In genomic region chr14:102661614-102662013, GRCh38 we compare ENCODE assay signal across 8 cellular contexts.
DNase-seq lines count a peak whose midpoint lies in the region; ATAC-seq and TF ChIP-seq lines count a peak whose summit lies in the region.
"Had no signal": no experiment of that assay in that cellular context is flagged by ENCODE, and none has a peak within 500 bp of the region (broad histone marks: within the 10 kb centered on the region; RNA-seq: fewer than 3 reads in every experiment).

No MANE protein-coding gene starts in this region.

- ATAC-seq in GM23338, result no peak
- peak; percentile 24 for ATAC-seq in mucosa of descending colon
- ATAC-seq: A549 had no signal

- TF ChIP-seq POLR2A in testis (IDR thresholded peaks at IDR 0.05) (no peak), uterus (IDR thresholded peaks at IDR 0.05) (no peak)

- no peaks in the 10 kb centered on the region for H3K9me2 ChIP-seq in GM23338 (ENCODE audit: insufficient read depth)

- no peak overlapping the region for H3K4me2 ChIP-seq in GM23338
- H3K4me2 ChIP-seq: A549 had no signal

- peak overlapping the region; percentile 81 for H3K27ac ChIP-seq in GM23338 (ENCODE audit: low read depth)
- peak overlapping the region; percentile 79 for H3K27ac ChIP-seq in HL-60 (replicated peaks)
- no peak overlapping the region for H3K27ac ChIP-seq in testis
- H3K27ac ChIP-seq in uterus, result no peak overlapping the region
- H3K27ac ChIP-seq: A549 had no signal

- WGBS in testis, 2 donors, result 86 to 92% methylated on average over 4 of the region's 4 CpGs

- no peak overlapping the region for H3K27ac Mint-ChIP-seq in GM23338

- TF ChIP-seq CTCF in GM23338 (conservative IDR thresholded peaks at IDR 0.05; ENCODE audit: low read depth in 2 of 2), result no peak
- no peak for TF ChIP-seq CTCF in HL-60 (IDR thresholded peaks at IDR 0.05; ENCODE audit: insufficient read depth, low read length)
- no peak for TF ChIP-seq CTCF in mucosa of descending colon (IDR thresholded peaks at IDR 0.05)
- TF ChIP-seq CTCF in testis (IDR thresholded peaks at IDR 0.05), result no peak
- TF ChIP-seq CTCF in uterus (IDR thresholded peaks at IDR 0.05), result no peak

- no peaks in the 10 kb centered on the region for H3K9me3 ChIP-seq in mucosa of descending colon
- no peaks in the 10 kb centered on the region for H3K9me3 ChIP-seq in testis
- no peaks in the 10 kb centered on the region for H3K9me3 ChIP-seq in uterus
- H3K9me3 ChIP-seq: A549 had no signal

- no peak for DNase-seq in GM23338 (ENCODE audit: low spot score)
- DNase-seq in HL-60 (ENCODE audit: low read depth in 1 of 2, low spot score in 1 of 2), result no peak
- DNase-seq in mucosa of descending colon, result no peak
- no peak for DNase-seq in activated CD4-positive, alpha-beta T cell treated with anti-CD3 and anti-CD28 coated beads for 1 hour
- no peak for DNase-seq in testis
- no peak for DNase-seq in uterus
- DNase-seq: CD8-positive, alpha-beta memory T cell had no signal

- no peak overlapping the region for H2AFZ ChIP-seq in GM23338

- H3F3A ChIP-seq in GM23338 (replicated peaks; ENCODE audit: low read depth), result no peaks in the 10 kb centered on the region

- no peaks in the 10 kb centered on the region for H3K9me3 Mint-ChIP-seq in GM23338
- H3K9me3 Mint-ChIP-seq: CD8-positive, alpha-beta memory T cell had no signal

- no peaks in the 10 kb centered on the region for H3K36me3 Mint-ChIP-seq in GM23338 (ENCODE audit: low read depth)
- H3K36me3 Mint-ChIP-seq: CD8-positive, alpha-beta memory T cell had no signal

- H3K4me3 ChIP-seq in GM23338 (no peak overlapping the region), HL-60 (replicated peaks; ENCODE audit: insufficient read depth, low read length) (no peak overlapping the region), mucosa of descending colon (no peak overlapping the region), testis (no peak overlapping the region), uterus (no peak overlapping the region)
- H3K4me3 ChIP-seq: A549 had no signal

- no peaks in the 10 kb centered on the region for H3K27me3 ChIP-seq in GM23338 (ENCODE audit: insufficient read depth)
- H3K27me3 ChIP-seq in HL-60 (ENCODE audit: insufficient read depth, poor library complexity, severe bottlenecking), result no peaks in the 10 kb centered on the region
- H3K27me3 ChIP-seq in testis, result no peaks in the 10 kb centered on the region
- H3K27me3 ChIP-seq in uterus, result no peaks in the 10 kb centered on the region

- peaks cover 2% of the 10 kb centered on the region for H3K27me3 Mint-ChIP-seq in GM23338 (ENCODE audit: insufficient read depth, low read depth, poor library complexity)
- H3K27me3 Mint-ChIP-seq: CD8-positive, alpha-beta memory T cell had no signal

- peaks cover 95% of the 10 kb centered on the region for H3K79me2 ChIP-seq in GM23338 (replicated peaks; ENCODE audit: insufficient read depth)

- H3K36me3 ChIP-seq in GM23338 (ENCODE audit: insufficient read depth) (no peaks in the 10 kb centered on the region), mucosa of descending colon (ENCODE audit: low read depth) (no peaks in the 10 kb centered on the region), testis (ENCODE audit: low read depth, missing control alignments) (no peaks in the 10 kb centered on the region), uterus (no peaks in the 10 kb centered on the region)

- H4K20me1 ChIP-seq in GM23338 (replicated peaks; ENCODE audit: insufficient read depth), result 0 out of 2 replicates have a peak, but pooled peaks cover 3% of the 10 kb centered on the region

- H3K4me3 Mint-ChIP-seq in GM23338, result no peak overlapping the region
- H3K4me3 Mint-ChIP-seq: CD8-positive, alpha-beta memory T cell had no signal

- peaks cover 49% of the 10 kb centered on the region for H3K4me1 Mint-ChIP-seq in GM23338

- peaks cover 37% of the 10 kb centered on the region for H3K4me1 ChIP-seq in GM23338 (ENCODE audit: insufficient read depth)
- H3K4me1 ChIP-seq in mucosa of descending colon (ENCODE audit: low read depth), result no peaks in the 10 kb centered on the region
- peaks cover 21% of the 10 kb centered on the region for H3K4me1 ChIP-seq in testis
- peaks cover 0 to 8% of the 10 kb centered on the region in 2 donors for H3K4me1 ChIP-seq in uterus

- intact Hi-C loops in mucosa of descending colon (cut with DNase I, micrococcal nuclease), result no loop called here
- intact Hi-C loops in testis (cut with DNase I; ENCODE audit: low total_unique reads), result no loop called here
- intact Hi-C loops in uterus (cut with DNase I; ENCODE audit: low total_unique reads), result no loop called here

TF ChIP-seq in GM23338, 12 proteins besides CTCF, POLR2A, EP300 and RAD21 (continues in another document):
- TF ChIP-seq STAT1 (IDR thresholded peaks at IDR 0.05; ENCODE audit: unreplicated experiment) (no peak), ZNF114 (CRISPR knock-in tag; IDR thresholded peaks at IDR 0.05) (no peak), CREB1 (CRISPR knock-in tag; IDR thresholded peaks at IDR 0.05; ENCODE audit: low read depth) (no peak), ZNF331 (CRISPR knock-in tag; IDR thresholded peaks at IDR 0.05; ENCODE audit: low read depth) (no peak), REST (IDR thresholded peaks at IDR 0.05; ENCODE audit: unreplicated experiment) (no peak), JUNB (IDR thresholded peaks at IDR 0.05; ENCODE audit: unreplicated experiment) (no peak), POLR2AphosphoS5 (IDR thresholded peaks at IDR 0.05; ENCODE audit: low read depth) (no peak)

Comparison
In these comparisons a context has a peak if more than half of its experiments do, and no peak if none do; other contexts are left out.
1. H3K27ac ChIP-seq: peak in GM23338 (single experiment) and HL-60 (single experiment); none in testis (0 of 2) and uterus (0 of 2).